In genomic region chr18:79898952-79899608, GRCh38 we compare ENCODE assay signal across 27 cellular contexts. TPM values are rescaled to one million over a fixed set of nuclear protein-coding genes. Genes with fewer than 3 reads are reported as not detected.
DNase-seq lines count a peak whose midpoint lies in the region; ATAC-seq, FAIRE-seq and TF ChIP-seq lines count a peak whose summit lies in the region.
"Had no signal": no experiment of that assay in that cellular context is flagged by ENCODE, and none has a peak within 500 bp of the region (broad histone marks: within the 10 kb centered on the region; RNA-seq: fewer than 3 reads in every experiment).

No MANE protein-coding gene starts in this region.

- H3K27me3 Mint-ChIP-seq in activated B cell treated with CpG ODN at 0.5 μM for 24 hours, result no peaks in the 10 kb centered on the region
- H3K27me3 Mint-ChIP-seq: activated CD4-positive, alpha-beta T cell treated with anti-CD3 and anti-CD28 coated beads, Interleukin-2, amount 10 ng/mL, durations not matched to agents 7 days and 5 days; activated naive CD8-positive, alpha-beta T cell treated with anti-CD3 and anti-CD28 coated beads for 36 hours; CD4-positive, CD25-positive, alpha-beta regulatory T cell had no signal

- H3K9me3 Mint-ChIP-seq in activated B cell treated with CpG ODN at 0.5 μM for 24 hours, result peaks cover 28% of the 10 kb centered on the region

- H3K4me1 Mint-ChIP-seq in activated B cell treated with CpG ODN at 0.5 μM for 24 hours, result no peaks in the 10 kb centered on the region
- H3K4me1 Mint-ChIP-seq: activated CD4-positive, alpha-beta T cell treated with anti-CD3 and anti-CD28 coated beads, Interleukin-2, amount 10 ng/mL, durations not matched to agents 7 days and 5 days; CD4-positive, CD25-positive, alpha-beta regulatory T cell; immature natural killer cell had no signal

- peaks cover 21% of the 10 kb centered on the region for H3K9me3 ChIP-seq in RWPE2 (ENCODE audit: severe bottlenecking)
- H3K9me3 ChIP-seq in kidney (ENCODE audit: control insufficient read depth in 1 of 2, low read length in 2 of 2), result peaks cover 11 to 14% of the 10 kb centered on the region in 2 donors
- H3K9me3 ChIP-seq: thyroid gland had no signal

- FAIRE-seq in kidney (lab: Jason Lieb, UNC), result no peak

- CTCF ChIA-PET in activated B cell treated with CpG ODN at 0.5 μM for 24 hours (lab: Charles Lee), result no interaction called here

- POLR2A ChIA-PET in activated B cell treated with CpG ODN at 0.5 μM for 24 hours (lab: Charles Lee), result no interaction called here

- intact Hi-C loops in activated B cell treated with CpG ODN at 0.5 μM for 24 hours (cut with micrococcal nuclease), result no loop called here
- intact Hi-C loops in kidney (cut with DNase I), result no loop called here
- intact Hi-C loops in sciatic nerve (cut with DNase I), result no loop called here

- H3K4me3 Mint-ChIP-seq in activated B cell treated with CpG ODN at 0.5 μM for 24 hours, result no peak overlapping the region
- H3K4me3 Mint-ChIP-seq: activated CD4-positive, alpha-beta T cell treated with anti-CD3 and anti-CD28 coated beads, Interleukin-2, amount 10 ng/mL, durations not matched to agents 7 days and 5 days; activated naive CD8-positive, alpha-beta T cell treated with anti-CD3 and anti-CD28 coated beads for 36 hours; CD4-positive, CD25-positive, alpha-beta regulatory T cell; immature natural killer cell had no signal

- DNase-seq in RWPE2 (ENCODE audit: low spot score), result peak; percentile 49
- DNase-seq in activated B cell treated with CpG ODN at 0.5 μM for 24 hours, result peak; percentile 13
- peak; percentile 66 for DNase-seq in kidney
- peak; percentile 39 for DNase-seq in sciatic nerve (ENCODE audit: low spot score)
- DNase-seq in NOMO-1 treated with dmso at 0.1 percent for 144 hours (lab: John Stamatoyannopoulos, UW; ENCODE audit: unreplicated experiment), result no peak
- DNase-seq in stimulated activated CD4-positive, alpha-beta T cell treated with anti-CD3 and anti-CD28 coated beads, Interleukin-2, amount 100 ng/mL, for 48 hours, result no peak
- no peak for DNase-seq in NCI-H82 treated with DMSO at 0.1 percent for 48 hours (lab: John Stamatoyannopoulos, UW; ENCODE audit: unreplicated experiment)
- DNase-seq: activated CD4-positive, alpha-beta T cell treated with anti-CD3 and anti-CD28 coated beads, Interleukin-2, amount 10 ng/mL, durations not matched to agents 7 days and 5 days; activated effector memory CD4-positive, alpha-beta T cell treated with Interleukin-2 at 50 U/mL for 16 hours; activated naive CD8-positive, alpha-beta T cell treated with anti-CD3 and anti-CD28 coated beads for 36 hours; CD4-positive, CD25-positive, alpha-beta regulatory T cell; EL; heart right ventricle; immature natural killer cell; lower lobe of right lung; NCI-H1048; NCI-H187; NCI-H2171 treated with DMSO at 0.1 percent for 48 hours; NCI-H526; stimulated activated CD4-positive, alpha-beta T cell treated with anti-CD3 and anti-CD28 coated beads, Interleukin-4, amount 100 ng/mL, for 24 hours; stimulated activated naive CD4-positive, alpha-beta T cell treated with Interleukin-2 at 50 U/mL for 16 hours; T-helper 2 cell; thyroid gland had no signal

- H3K36me3 ChIP-seq in RWPE2 (ENCODE audit: low read depth), result no peaks in the 10 kb centered on the region
- H3K36me3 ChIP-seq in kidney (ENCODE audit: control insufficient read depth in 1 of 2, insufficient read depth in 2 of 2, low read length in 2 of 2), result no peaks in the 10 kb centered on the region

- no peak overlapping the region for H3K27ac ChIP-seq in RWPE2 (ENCODE audit: poor library complexity, severe bottlenecking)
- no peak overlapping the region for H3K27ac ChIP-seq in kidney (ENCODE audit: low read depth in 2 of 2, low read length in 2 of 2)
- H3K27ac ChIP-seq: epithelial cell of prostate, heart right ventricle, HL-60, lower lobe of right lung, SK-N-MC, thyroid gland had no signal

- no peak overlapping the region for H3K27ac Mint-ChIP-seq in activated B cell treated with CpG ODN at 0.5 μM for 24 hours
- H3K27ac Mint-ChIP-seq: activated CD4-positive, alpha-beta T cell treated with anti-CD3 and anti-CD28 coated beads, Interleukin-2, amount 10 ng/mL, durations not matched to agents 7 days and 5 days; activated naive CD8-positive, alpha-beta T cell treated with anti-CD3 and anti-CD28 coated beads for 36 hours; CD4-positive, CD25-positive, alpha-beta regulatory T cell; immature natural killer cell had no signal

- H3K4me1 ChIP-seq in RWPE2 (ENCODE audit: insufficient read depth, poor library complexity, severe bottlenecking), result no peaks in the 10 kb centered on the region
- H3K4me1 ChIP-seq in kidney (ENCODE audit: control insufficient read depth in 1 of 2, insufficient read depth in 1 of 2, low read depth in 1 of 2, low read length in 2 of 2), result no peaks in the 10 kb centered on the region
- H3K4me1 ChIP-seq: heart right ventricle, lower lobe of right lung, thyroid gland had no signal

- TF ChIP-seq CTCF in RWPE2 (IDR thresholded peaks at IDR 0.05; ENCODE audit: poor library complexity, severe bottlenecking) (no peak), activated B cell treated with CpG ODN at 0.5 μM for 24 hours (IDR thresholded peaks at IDR 0.05) (no peak), kidney (IDR thresholded peaks at IDR 0.05; ENCODE audit: borderline replicate concordance, extremely low read depth, insufficient read depth) (no peak)

- H3K36me3 Mint-ChIP-seq in activated B cell treated with CpG ODN at 0.5 μM for 24 hours (ENCODE audit: low read depth), result peaks cover 22% of the 10 kb centered on the region

- H3K9ac ChIP-seq in kidney (ENCODE audit: low read length in 2 of 2), result no peak overlapping the region

- ATAC-seq in RWPE2 (ENCODE audit: low read depth), result no peak
- no peak for ATAC-seq in activated B cell treated with CpG ODN at 0.5 μM for 24 hours (ENCODE audit: low read depth)
- no peak for ATAC-seq in sciatic nerve
- ATAC-seq: HCT116 had no signal

- H3K4me3 ChIP-seq in RWPE2 (ENCODE audit: severe bottlenecking) (no peak overlapping the region), kidney (ENCODE audit: low read length in 2 of 2) (no peak overlapping the region)
- H3K4me3 ChIP-seq: heart right ventricle, lower lobe of right lung, SK-N-MC, thyroid gland had no signal

- H3K27me3 ChIP-seq in RWPE2 (ENCODE audit: insufficient read depth, poor library complexity, severe bottlenecking), result no peaks in the 10 kb centered on the region
- H3K27me3 ChIP-seq: heart right ventricle, thyroid gland had no signal

RNA-seq across cellular contexts. Expression of gene SLC66A2, which starts 52.4 kb away (rescaled TPM):
- 32.3 and 36.4 TPM in 2 replicates for total RNA-seq in activated B cell treated with CpG ODN at 0.5 μM for 24 hours
- 45.5 TPM for total RNA-seq in kidney
- 41.9 TPM for polyA plus RNA-seq in kidney (ENCODE audit: insufficient read depth, low read depth, low replicate concordance)
- 65.2 TPM for total RNA-seq in sciatic nerve

Comparison
In these comparisons a context has a peak if more than half of its experiments do, and no peak if none do; other contexts are left out.
1. DNase-seq: peak in RWPE2 (single experiment), activated B cell treated with CpG ODN at 0.5 μM for 24 hours (single experiment), kidney (single experiment) and sciatic nerve (single experiment); none in NOMO-1 treated with dmso at 0.1 percent for 144 hours (single experiment), stimulated activated CD4-positive, alpha-beta T cell treated with anti-CD3 and anti-CD28 coated beads, Interleukin-2, amount 100 ng/mL, for 48 hours (0 of 2) and NCI-H82 treated with DMSO at 0.1 percent for 48 hours (single experiment).